Comparison of ENCODE assay signal across 10 cellular contexts in the genomic region with DNA sequence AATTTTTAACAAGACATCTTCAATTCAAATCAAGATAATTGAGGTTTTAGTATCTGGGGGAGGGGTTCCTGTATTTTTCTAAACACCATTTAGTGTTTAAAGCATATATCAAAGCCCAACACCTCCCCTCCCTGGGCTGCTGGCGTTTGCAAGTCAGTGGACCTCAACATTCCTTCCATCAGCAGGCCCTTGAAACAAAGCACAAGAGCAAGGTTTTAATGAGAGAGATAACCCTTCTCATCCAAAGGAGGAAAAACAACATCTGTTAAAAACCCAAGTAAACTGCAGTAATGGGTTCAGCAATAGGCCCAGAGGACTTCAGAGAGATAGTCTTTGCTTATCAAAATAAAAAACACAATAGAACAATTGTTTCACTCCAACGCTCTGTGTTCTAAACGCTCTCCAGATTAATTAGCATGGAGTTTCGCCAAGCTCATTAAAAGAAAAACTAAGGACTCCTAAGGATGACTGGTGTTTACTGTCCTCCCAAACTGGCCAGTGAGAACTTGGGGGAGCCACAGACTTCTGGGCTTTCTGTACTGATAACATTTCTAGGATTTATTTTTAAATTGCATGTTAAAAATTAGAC. TPM values are rescaled to one million over a fixed set of nuclear protein-coding genes. Genes with fewer than 3 reads are reported as not detected.
DNase-seq lines count a peak whose midpoint lies in the region; ATAC-seq and TF ChIP-seq lines count a peak whose summit lies in the region.
"Had no signal": no experiment of that assay in that cellular context is flagged by ENCODE, and none has a peak within 500 bp of the region (broad histone marks: within the 10 kb centered on the region; RNA-seq: fewer than 3 reads in every experiment).

No MANE protein-coding gene starts in this region.

- H3K9me3 ChIP-seq in NT2/D1 (ENCODE audit: insufficient read depth, low read length) (no peaks in the 10 kb centered on the region), prostate gland (no peaks in the 10 kb centered on the region)

- TF ChIP-seq CTCF in AG09309 (IDR thresholded peaks at IDR 0.05; ENCODE audit: control insufficient read depth, insufficient read depth, low read depth, low read length, missing control alignments) (no peak), fibroblast of pulmonary artery (IDR thresholded peaks at IDR 0.05; ENCODE audit: low read length, missing control alignments) (no peak), prostate gland (IDR thresholded peaks at IDR 0.05) (no peak)

- H3K27me3 ChIP-seq in NT2/D1 (ENCODE audit: insufficient read depth, insufficient read length): peaks cover 34% of the 10 kb centered on the region
- H3K27me3 ChIP-seq in prostate gland (replicated peaks; ENCODE audit: insufficient read depth): no peaks in the 10 kb centered on the region

- ATAC-seq in HG03432 (IDR thresholded peaks at IDR 0.05; ENCODE audit: unreplicated experiment): no peak
- ATAC-seq in HG03280 (IDR thresholded peaks at IDR 0.05; ENCODE audit: unreplicated experiment): no peak

- H3K4me1 ChIP-seq in NT2/D1 (ENCODE audit: insufficient read depth, insufficient read length) (peaks cover 4% of the 10 kb centered on the region), prostate gland (replicated peaks) (no peaks in the 10 kb centered on the region)

- WGBS in prostate gland: 49% methylated on average over 4 of the region's 4 CpGs

- H3K36me3 ChIP-seq in NT2/D1 (ENCODE audit: insufficient read depth, insufficient read length, low read length) (peaks cover 5% of the 10 kb centered on the region), prostate gland (no peaks in the 10 kb centered on the region)

- no peak for DNase-seq in AG09309 (ENCODE audit: low read depth)
- DNase-seq in NT2/D1 (ENCODE audit: low read depth, low spot score): peak; percentile 27
- peak; percentile 12 for DNase-seq in fibroblast of pulmonary artery (ENCODE audit: low read depth)
- no peak for DNase-seq in prostate gland (ENCODE audit: low spot score)
- DNase-seq in NCI-H748 (lab: John Stamatoyannopoulos, UW; ENCODE audit: unreplicated experiment): no peak
- DNase-seq in stimulated activated CD4-positive, alpha-beta T cell treated with anti-CD3 and anti-CD28 coated beads, Interleukin-15, amount 100 ng/mL, for 24 hours: no peak
- DNase-seq: GOT3, NCI-H510A had no signal

- peak overlapping the region; percentile 11 for H3K4me3 ChIP-seq in AG09309 (ENCODE audit: control insufficient read depth, low read depth, low read length)
- H3K4me3 ChIP-seq in NT2/D1 (ENCODE audit: insufficient read length, low read depth): no peak overlapping the region
- H3K4me3 ChIP-seq in fibroblast of pulmonary artery (replicated peaks; ENCODE audit: low read depth, low read length): peak overlapping the region; percentile 64
- no peak overlapping the region for H3K4me3 ChIP-seq in prostate gland

- no peak overlapping the region for H3K9ac ChIP-seq in NT2/D1 (ENCODE audit: insufficient read length, low read depth)

- intact Hi-C loops in prostate gland (cut with DNase I): no loop called here

- no peak for TF ChIP-seq POLR2A in prostate gland (IDR thresholded peaks at IDR 0.05)

- H3K27ac ChIP-seq in prostate gland: peak overlapping the region; percentile 32 to 80

RNA-seq across cellular contexts. Expression of a gene that starts 2.5 kb away (rescaled TPM):
- total RNA-seq in prostate gland: 100 to 1,000 TPM in 1 of 2 donors, 1 to 10 TPM in 1; 8.3 to 113 TPM

Comparison
In these comparisons a context has a peak if more than half of its experiments do, and no peak if none do; other contexts are left out.
1. DNase-seq: peak in NT2/D1 (single experiment) and fibroblast of pulmonary artery (single experiment); none in AG09309 (single experiment), prostate gland (single experiment), NCI-H748 (single experiment) and stimulated activated CD4-positive, alpha-beta T cell treated with anti-CD3 and anti-CD28 coated beads, Interleukin-15, amount 100 ng/mL, for 24 hours (single experiment).
2. H3K4me3 ChIP-seq: peak in AG09309 (single experiment) and fibroblast of pulmonary artery (single experiment); none in NT2/D1 (single experiment) and prostate gland (0 of 2).